Comparison of ENCODE assay signal across 12 cellular contexts in the genomic region with DNA sequence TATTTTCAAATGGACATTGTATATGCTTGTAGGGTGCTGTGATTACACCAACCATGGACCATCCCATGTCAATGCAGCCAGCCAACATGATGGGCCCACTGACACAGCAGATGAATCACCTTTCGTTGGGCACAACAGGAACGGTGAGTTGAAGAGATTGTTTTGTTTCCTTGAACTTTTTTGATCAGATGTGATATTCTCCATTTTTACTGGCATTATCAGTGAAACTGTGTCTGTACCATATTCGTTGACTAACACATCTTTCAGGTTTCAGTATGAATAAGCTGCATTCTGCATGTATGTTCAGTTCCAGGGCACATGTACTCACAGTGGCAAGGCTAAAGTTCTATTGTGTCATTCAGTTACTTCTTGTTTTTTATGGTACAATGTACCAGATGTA.
A peak's percentile ranks its signal among the peaks of the same experiment; 100 is the strongest.
DNase-seq lines count a peak whose midpoint lies in the region; ATAC-seq and TF ChIP-seq lines count a peak whose summit lies in the region.
"Had no signal": no experiment of that assay in that cellular context is flagged by ENCODE, and none has a peak within 500 bp of the region (broad histone marks: within the 10 kb centered on the region; RNA-seq: fewer than 3 reads in every experiment).

No MANE protein-coding gene starts in this region.

- POLR2A ChIA-PET in naive thymus-derived CD8-positive, alpha-beta T cell (lab: Charles Lee): no interaction called here

- H3K4me3 ChIP-seq in BE2C (ENCODE audit: low read depth, low read length): no peak overlapping the region

- no peak overlapping the region for H3K4me3 Mint-ChIP-seq in activated naive CD8-positive, alpha-beta T cell treated with anti-CD3 and anti-CD28 coated beads, Interleukin-2, amount 50 U/mL, for 24 hours
- H3K4me3 Mint-ChIP-seq in activated naive CD8-positive, alpha-beta T cell treated with anti-CD3 and anti-CD28 coated beads for 36 hours: no peak overlapping the region
- no peak overlapping the region for H3K4me3 Mint-ChIP-seq in stimulated activated naive CD8-positive, alpha-beta T cell treated with anti-CD3 and anti-CD28 coated beads, Interleukin-15, amount 100 ng/mL, for 72 hours
- no peak overlapping the region for H3K4me3 Mint-ChIP-seq in naive thymus-derived CD8-positive, alpha-beta T cell
- H3K4me3 Mint-ChIP-seq: naive B cell had no signal

- no peak for TF ChIP-seq CTCF in BE2C (IDR thresholded peaks at IDR 0.05; ENCODE audit: low read depth, low read length)

- H3K9me3 Mint-ChIP-seq in activated naive CD8-positive, alpha-beta T cell treated with anti-CD3 and anti-CD28 coated beads, Interleukin-2, amount 50 U/mL, for 24 hours: no peaks in the 10 kb centered on the region
- no peaks in the 10 kb centered on the region for H3K9me3 Mint-ChIP-seq in activated naive CD8-positive, alpha-beta T cell treated with anti-CD3 and anti-CD28 coated beads for 36 hours
- H3K9me3 Mint-ChIP-seq in stimulated activated naive CD8-positive, alpha-beta T cell treated with anti-CD3 and anti-CD28 coated beads, Interleukin-15, amount 100 ng/mL, for 72 hours: no peaks in the 10 kb centered on the region
- no peaks in the 10 kb centered on the region for H3K9me3 Mint-ChIP-seq in naive thymus-derived CD8-positive, alpha-beta T cell

- no peaks in the 10 kb centered on the region for H3K4me1 Mint-ChIP-seq in activated naive CD8-positive, alpha-beta T cell treated with anti-CD3 and anti-CD28 coated beads, Interleukin-2, amount 50 U/mL, for 24 hours
- peaks cover 4% of the 10 kb centered on the region for H3K4me1 Mint-ChIP-seq in activated naive CD8-positive, alpha-beta T cell treated with anti-CD3 and anti-CD28 coated beads for 36 hours
- no peaks in the 10 kb centered on the region for H3K4me1 Mint-ChIP-seq in stimulated activated naive CD8-positive, alpha-beta T cell treated with anti-CD3 and anti-CD28 coated beads, Interleukin-15, amount 100 ng/mL, for 72 hours
- H3K4me1 Mint-ChIP-seq in naive thymus-derived CD8-positive, alpha-beta T cell: no peaks in the 10 kb centered on the region
- H3K4me1 Mint-ChIP-seq: naive B cell had no signal

- H3K9me3 ChIP-seq in BE2C: no peaks in the 10 kb centered on the region

- no peaks in the 10 kb centered on the region for H3K36me3 Mint-ChIP-seq in activated naive CD8-positive, alpha-beta T cell treated with anti-CD3 and anti-CD28 coated beads, Interleukin-2, amount 50 U/mL, for 24 hours (ENCODE audit: low read depth)
- no peaks in the 10 kb centered on the region for H3K36me3 Mint-ChIP-seq in activated naive CD8-positive, alpha-beta T cell treated with anti-CD3 and anti-CD28 coated beads for 36 hours
- H3K36me3 Mint-ChIP-seq in naive thymus-derived CD8-positive, alpha-beta T cell: no peaks in the 10 kb centered on the region
- H3K36me3 Mint-ChIP-seq: naive B cell had no signal

- H3K27me3 ChIP-seq in BE2C: no peaks in the 10 kb centered on the region

- no peaks in the 10 kb centered on the region for H3K36me3 ChIP-seq in BE2C

- DNase-seq in activated naive CD8-positive, alpha-beta T cell treated with anti-CD3 and anti-CD28 coated beads, Interleukin-2, amount 50 U/mL, for 24 hours: no peak
- DNase-seq in activated naive CD8-positive, alpha-beta T cell treated with anti-CD3 and anti-CD28 coated beads for 36 hours: no peak
- DNase-seq in stimulated activated naive CD8-positive, alpha-beta T cell treated with anti-CD3 and anti-CD28 coated beads, Interleukin-15, amount 100 ng/mL, for 72 hours: no peak
- DNase-seq in naive thymus-derived CD8-positive, alpha-beta T cell: no peak
- DNase-seq in BE2C (no peak), activated gamma-delta T cell treated with Interleukin-2 at 50 U/mL for 16 hours (no peak)
- DNase-seq: MV-4-11, naive B cell, NCI-H748 treated with DMSO at 0.1 percent for 48 hours, SW 1271 had no signal

- no peaks in the 10 kb centered on the region; the same call in none of the 2 replicates for H3K4me1 ChIP-seq in BE2C

- no peak overlapping the region for H3K27ac Mint-ChIP-seq in activated naive CD8-positive, alpha-beta T cell treated with anti-CD3 and anti-CD28 coated beads, Interleukin-2, amount 50 U/mL, for 24 hours
- no peak overlapping the region for H3K27ac Mint-ChIP-seq in activated naive CD8-positive, alpha-beta T cell treated with anti-CD3 and anti-CD28 coated beads for 36 hours
- H3K27ac Mint-ChIP-seq in stimulated activated naive CD8-positive, alpha-beta T cell treated with anti-CD3 and anti-CD28 coated beads, Interleukin-15, amount 100 ng/mL, for 72 hours: no peak overlapping the region
- no peak overlapping the region for H3K27ac Mint-ChIP-seq in naive thymus-derived CD8-positive, alpha-beta T cell
- H3K27ac Mint-ChIP-seq: naive B cell had no signal

- H3K27me3 Mint-ChIP-seq in activated naive CD8-positive, alpha-beta T cell treated with anti-CD3 and anti-CD28 coated beads, Interleukin-2, amount 50 U/mL, for 24 hours: peaks cover 15% of the 10 kb centered on the region
- H3K27me3 Mint-ChIP-seq in activated naive CD8-positive, alpha-beta T cell treated with anti-CD3 and anti-CD28 coated beads for 36 hours: peaks cover 25% of the 10 kb centered on the region
- H3K27me3 Mint-ChIP-seq in stimulated activated naive CD8-positive, alpha-beta T cell treated with anti-CD3 and anti-CD28 coated beads, Interleukin-15, amount 100 ng/mL, for 72 hours: peaks cover 33% of the 10 kb centered on the region
- peaks cover 9 to 28% (median 19%) of the 10 kb centered on the region in 5 donors for H3K27me3 Mint-ChIP-seq in naive thymus-derived CD8-positive, alpha-beta T cell

- peak; percentile 79 for ATAC-seq in activated naive CD8-positive, alpha-beta T cell treated with anti-CD3 and anti-CD28 coated beads, Interleukin-2, amount 50 U/mL, for 24 hours
- ATAC-seq in GM21723 (IDR thresholded peaks at IDR 0.05; ENCODE audit: unreplicated experiment) (peak; percentile 77), HG03342 (IDR thresholded peaks at IDR 0.05; ENCODE audit: unreplicated experiment) (peak; percentile 83)
- ATAC-seq in stimulated activated naive CD8-positive, alpha-beta T cell treated with anti-CD3 and anti-CD28 coated beads, Interleukin-15, amount 100 ng/mL, for 72 hours: peak; percentile 93
- ATAC-seq in naive thymus-derived CD8-positive, alpha-beta T cell: no peak

Comparison
In these comparisons a context has a peak if more than half of its experiments do, and no peak if none do; other contexts are left out.
1. ATAC-seq: peak in activated naive CD8-positive, alpha-beta T cell treated with anti-CD3 and anti-CD28 coated beads, Interleukin-2, amount 50 U/mL, for 24 hours (single experiment), GM21723 (single experiment), HG03342 (single experiment) and stimulated activated naive CD8-positive, alpha-beta T cell treated with anti-CD3 and anti-CD28 coated beads, Interleukin-15, amount 100 ng/mL, for 72 hours (single experiment); none in naive thymus-derived CD8-positive, alpha-beta T cell (0 of 2).